In the genomic region with DNA sequence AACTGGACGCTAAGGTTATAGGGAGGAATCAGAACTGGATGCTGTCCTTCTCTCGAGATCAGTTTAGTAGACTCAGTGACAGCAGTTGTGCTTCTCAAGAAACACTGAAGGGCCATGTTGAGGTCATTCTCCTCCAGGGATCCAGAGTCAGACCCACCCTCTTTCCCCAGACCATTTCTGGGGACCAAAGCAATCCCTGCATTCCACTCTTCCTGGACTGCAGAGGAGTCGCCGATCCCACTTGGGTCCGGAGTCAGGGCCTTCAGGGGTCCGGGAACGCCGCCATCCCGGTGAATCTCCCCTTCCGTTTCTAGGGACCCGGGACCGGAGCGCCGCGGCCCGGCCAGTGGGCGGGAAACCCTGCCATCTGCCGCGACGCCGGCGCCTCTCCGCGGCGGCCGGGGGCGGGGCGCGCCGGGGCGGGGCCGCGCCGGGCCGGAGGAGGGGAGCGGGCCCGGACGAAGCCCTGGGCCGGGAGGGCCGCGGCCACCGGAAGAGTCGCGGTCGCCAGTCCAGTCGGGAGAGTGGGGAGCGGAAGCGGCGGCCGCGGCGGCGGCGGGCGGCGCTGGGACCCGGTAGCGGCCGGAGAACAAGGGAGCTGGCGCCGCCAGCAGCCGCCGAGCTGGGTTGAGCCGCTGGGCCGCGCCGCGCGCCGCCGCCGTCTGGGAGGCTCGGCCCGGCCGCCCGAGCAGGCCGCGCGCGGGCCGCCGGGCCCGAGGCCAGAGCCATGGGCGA, we compare ENCODE assay signal across 8 cellular contexts. TPM values are rescaled to one million over a fixed set of nuclear protein-coding genes. Genes with fewer than 3 reads are reported as not detected.
DNase-seq lines count a peak whose midpoint lies in the region; ATAC-seq, FAIRE-seq and TF ChIP-seq lines count a peak whose summit lies in the region.

A gene (plus strand): TSS at position 469 of the 735 bp plus-strand sequence. CDS start 259 bp downstream, at position 728.

- dilution Hi-C loops in IMR-90 (cut with HindIII; ENCODE audit: low sequenced_read_pairs, unreplicated experiment): no loop called here

- peak within 1 kb of the TSS; percentile 98 for H3K9ac ChIP-seq in IMR-90 (ENCODE audit: low read depth, low read length)

- POLR2A ChIA-PET in IMR-90 (lab: Charles Lee; ENCODE audit: unreplicated experiment): no interaction called here

- peaks cover 9 to 48% of the 10 kb centered on the region in 2 experiments; a peak in 3 of 4 replicates for H3K79me1 ChIP-seq in IMR-90 (ENCODE audit: low read depth in 1 of 2, low read length in 2 of 2)

- in situ Hi-C loops in IMR-90 (cut with MboI; ENCODE audit: low sequenced_read_pairs): no loop called here

- H3K36me3 ChIP-seq in IMR-90 (ENCODE audit: control insufficient read depth, insufficient read depth, low read length) (peaks cover 4% of the 10 kb centered on the region; the same call in 1 of the 2 replicates), heart right ventricle (no peaks in the 10 kb centered on the region), pancreas (no peaks in the 10 kb centered on the region)

- H3K27me3 ChIP-seq in IMR-90 (ENCODE audit: control insufficient read depth, insufficient read depth, low read length) (no peaks in the 10 kb centered on the region), heart right ventricle (no peaks in the 10 kb centered on the region), pancreas (no peaks in the 10 kb centered on the region)

- H3K9me1 ChIP-seq in IMR-90 (ENCODE audit: insufficient read depth, low read length): peaks cover 8% of the 10 kb centered on the region; the same call in 1 of the 2 replicates

- H3K23ac ChIP-seq in IMR-90 (ENCODE audit: low read depth, low read length): peak within 1 kb of the TSS; percentile 97

- H2BK20ac ChIP-seq in IMR-90 (ENCODE audit: low read depth, low read length): no peak within 1 kb of the TSS

- H4K20me1 ChIP-seq in IMR-90 (ENCODE audit: insufficient read depth, low read length): peaks cover 39% of the 10 kb centered on the region

- FAIRE-seq in pancreas (lab: Jason Lieb, UNC): no peak

- peak within 1 kb of the TSS; percentile 93 for H4K5ac ChIP-seq in IMR-90 (ENCODE audit: low read depth, low read length)

- DNase-seq in ELR (ENCODE audit: low read depth) (peak; percentile 64), IMR-90 (peak; percentile 52), SHP77 treated with DMSO at 0.1 percent for 48 hours (lab: John Stamatoyannopoulos, UW) (peak; percentile 29), amniotic epithelial cell (ENCODE audit: low read depth) (peak; percentile 52), heart right ventricle (peak; percentile 74 to 82), pancreas (peak; percentile 68 to 86 (median 74))

- H3K4me1 ChIP-seq in IMR-90 (ENCODE audit: control insufficient read depth, insufficient read depth, low read length) (peaks cover 9% of the 10 kb centered on the region), heart right ventricle (peaks cover 22 to 53% (median 42%) of the 10 kb centered on the region in 9 donors), pancreas (peaks cover 5 to 11% (median 11%) of the 10 kb centered on the region in 3 donors)

- peak within 1 kb of the TSS; percentile 97 for H3K14ac ChIP-seq in IMR-90 (replicated peaks; ENCODE audit: low read depth, low read length)

- H3K18ac ChIP-seq in IMR-90 (ENCODE audit: low read depth, low read length): peak within 1 kb of the TSS; percentile 96

- H4K91ac ChIP-seq in IMR-90 (ENCODE audit: insufficient read depth, low read depth, low read length): peak within 1 kb of the TSS; percentile 95

- H3K4me3 ChIP-seq in IMR-90 (ENCODE audit: insufficient read depth, low read depth, low read length): peak within 1 kb of the TSS; percentile 99
- peak within 1 kb of the TSS; percentile 87 to 99 (median 97) for H3K4me3 ChIP-seq in heart right ventricle
- H3K4me3 ChIP-seq in pancreas: peak within 1 kb of the TSS; percentile 57 to 93 (median 90)

- 1% methylated on average over 42 of the region's 84 CpGs; no CpG with 5 or more reads in 1 of the 2 experiments for WGBS in IMR-90 (ENCODE audit: extremely low coverage in 2 of 2, insufficient read length in 1 of 2), 2 experiments
- WGBS in heart right ventricle, 2 donors: 1% methylated on average over 54 to 84 of the region's 84 CpGs
- WGBS in pancreas, 2 donors: 0 to 1% methylated on average over 51 to 84 of the region's 84 CpGs

- no peak for TF ChIP-seq RAD21 in IMR-90 (IDR thresholded peaks at IDR 0.05; ENCODE audit: low read length)

- H2AFZ ChIP-seq in IMR-90 (replicated peaks; ENCODE audit: low read length, poor library complexity): peak within 1 kb of the TSS; percentile 99

- H3K9me3 ChIP-seq in IMR-90 (ENCODE audit: control insufficient read depth, insufficient read depth, low read length) (no peaks in the 10 kb centered on the region), heart right ventricle (no peaks in the 10 kb centered on the region), pancreas (no peaks in the 10 kb centered on the region)

- H2AK9ac ChIP-seq in IMR-90 (replicated peaks; ENCODE audit: low read depth, low read length, poor library complexity): peak within 1 kb of the TSS; percentile 97

- TF ChIP-seq POLR2A in IMR-90 (IDR thresholded peaks at IDR 0.05; ENCODE audit: low read depth, low read length): peak; percentile 59

- H2BK120ac ChIP-seq in IMR-90 (ENCODE audit: low read depth, low read length): peak within 1 kb of the TSS; percentile 84

- peak within 1 kb of the TSS; percentile 99 for H3K4me2 ChIP-seq in IMR-90 (ENCODE audit: low read depth, low read length)

- peak within 1 kb of the TSS; percentile 98 for H3K4ac ChIP-seq in IMR-90 (ENCODE audit: low read depth, low read length)

- intact Hi-C loops in IMR-90 (cut with micrococcal nuclease): loop anchor here (1.0 kb wide), 1 partner anchor 21 kb away; no protein-coding TSS in a partner anchor
- intact Hi-C loops in heart right ventricle (cut with DNase I): loop anchor here in 3 of 10 donors (2.0 to 10.0 kb wide), 4 partner anchors 18 to 160 kb away; a partner anchor contains a TSS
- intact Hi-C loops in pancreas (cut with DNase I): no loop called here

- CTCF ChIA-PET in IMR-90 (lab: Yijun Ruan, JAX): no interaction called here

- TF ChIP-seq CTCF in IMR-90 (conservative IDR thresholded peaks at IDR 0.05; ENCODE audit: low read depth, low read length): no peak
- no peak for TF ChIP-seq CTCF in heart right ventricle (IDR thresholded peaks at IDR 0.05)
- no peak for TF ChIP-seq CTCF in pancreas (IDR thresholded peaks at IDR 0.05)

- H2AK5ac ChIP-seq in IMR-90 (ENCODE audit: low read depth, low read length): peak within 1 kb of the TSS; percentile 97

- H3K27ac ChIP-seq in IMR-90 (ENCODE audit: insufficient read depth, low read length) (peak within 1 kb of the TSS; percentile 96), heart right ventricle (peak within 1 kb of the TSS; percentile 91 to 99 (median 96)), pancreas (peak within 1 kb of the TSS; percentile 61 to 71 (median 66))

- H4K8ac ChIP-seq in IMR-90 (ENCODE audit: low read depth in 2 of 2, low read length in 2 of 2): peak within 1 kb of the TSS; percentile 93 to 95

- peak within 1 kb of the TSS; percentile 91 for H2BK5ac ChIP-seq in IMR-90 (ENCODE audit: low read depth, low read length, poor library complexity, severe bottlenecking)

- no TSS peak for BruUV-seq in IMR-90 (replicated peaks; lab: Mats Ljungman, UMichigan)

- ATAC-seq in GM21576 (IDR thresholded peaks at IDR 0.05; ENCODE audit: unreplicated experiment) (peak; percentile 71), IMR-90 (ENCODE audit: low read depth) (peak; percentile 85), heart right ventricle (peak; percentile 59 to 93 (median 81)), pancreas (peak; percentile 88 to 92 (median 90)), HG03378 (IDR thresholded peaks at IDR 0.05; ENCODE audit: unreplicated experiment) (no peak)

- 0 out of 3 replicates have a peak within 1 kb of the TSS, but pooled peaks have one; percentile 20 for H2BK15ac ChIP-seq in IMR-90 (ENCODE audit: low read depth, low read length)

- H3K56ac ChIP-seq in IMR-90 (ENCODE audit: extremely low read depth, insufficient read depth, low read length): peak within 1 kb of the TSS; percentile 89

TF ChIP-seq in IMR-90, 13 proteins besides CTCF, POLR2A, EP300 and RAD21:
- peak; percentile 61; the same call in 1 of the 2 replicates for TF ChIP-seq MAZ (IDR thresholded peaks at IDR 0.05; ENCODE audit: borderline replicate concordance, low read depth, low read length)
- TF ChIP-seq MXI1 (IDR thresholded peaks at IDR 0.05; ENCODE audit: borderline replicate concordance, low read depth, low read length): 0 out of 2 replicates have a peak, but pooled peaks have one; percentile 40
- no peak for TF ChIP-seq NFE2L2 (IDR thresholded peaks at IDR 0.05; ENCODE audit: low read depth, low read length)

RNA-seq across cellular contexts. Expression of the gene that starts here (rescaled TPM):
- 23.3 and 24.2 TPM in 2 replicates for total RNA-seq in IMR-90 (2012; rRNA removed)
- polyA plus RNA-seq in IMR-90 (2012; rRNA removed): 40.4 and 41.2 TPM in 2 replicates
- 20.9 and 33.6 TPM in 2 replicates for polyA plus RNA-seq in IMR-90 (2012; cell fraction: cytosol; rRNA removed)
- 168 and 247 TPM in 2 replicates for polyA plus RNA-seq in IMR-90 (2012; cell fraction: nucleus; rRNA removed; ENCODE audit: low replicate concordance)
- total RNA-seq in heart right ventricle: 10 to 100 TPM; 52.6 to 81.7 (median 68.6) TPM
- 10 to 100 TPM; 37.5 to 42.0 TPM for polyA plus RNA-seq in heart right ventricle
- total RNA-seq in pancreas: 10 to 100 TPM; 31.0 to 44.9 (median 35.1) TPM
- 10 to 100 TPM; 47.5 to 53.8 TPM for polyA plus RNA-seq in pancreas
